In the genomic region with DNA sequence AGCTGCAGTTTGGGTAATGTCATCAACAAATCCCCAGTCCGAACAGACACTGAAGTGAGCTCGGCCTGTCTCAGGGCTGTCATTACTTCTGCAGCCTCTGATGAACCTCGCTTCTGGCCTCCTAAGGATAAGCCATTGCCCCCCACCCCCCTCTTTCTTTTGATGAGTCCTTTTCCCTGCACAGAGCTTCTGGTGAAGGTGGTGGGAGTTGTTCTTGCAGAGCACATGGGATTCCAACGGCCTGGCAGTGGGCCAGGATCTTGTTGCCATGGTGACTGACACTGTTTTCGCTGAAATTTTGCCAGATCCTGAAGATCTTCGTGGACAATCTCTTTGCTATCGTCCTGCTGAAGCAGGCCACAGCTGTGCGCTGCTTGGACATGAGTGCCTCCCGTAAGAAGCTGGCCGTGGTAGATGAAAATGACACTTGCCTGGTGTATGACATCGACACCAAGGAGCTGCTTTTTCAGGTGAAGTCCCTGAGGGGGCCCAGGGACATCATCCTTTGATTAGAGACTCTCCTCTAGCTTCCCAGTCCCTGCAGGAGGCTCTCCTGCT, we compare ENCODE assay signal across 11 cellular contexts. TPM values are rescaled to one million over a fixed set of nuclear protein-coding genes. Genes with fewer than 3 reads are reported as not detected.
DNase-seq lines count a peak whose midpoint lies in the region; ATAC-seq, FAIRE-seq and TF ChIP-seq lines count a peak whose summit lies in the region.
"Not testable (repeated sequence)": the region's sequence is repeated elsewhere in the genome, so short reads cannot be mapped to it uniquely, and the experiment has no call there.
"Had no signal": no experiment of that assay in that cellular context is flagged by ENCODE, and none has a peak within 500 bp of the region (broad histone marks: within the 10 kb centered on the region; RNA-seq: fewer than 3 reads in every experiment).

No MANE protein-coding gene starts in this region.

- ATAC-seq in left ventricle myocardium superior, result peak; percentile 11

- H4K20me1 ChIP-seq in endothelial cell of umbilical vein (replicated peaks; ENCODE audit: control insufficient read depth, extremely low read depth, insufficient read depth, low read length); neural progenitor cell (ENCODE audit: low read depth): not testable (repeated sequence)

- not testable (repeated sequence) for H2AFZ ChIP-seq in endothelial cell of umbilical vein (ENCODE audit: low read depth, low read length); neural progenitor cell (replicated peaks)

- WGBS in spleen, 5 donors, result 66 to 85% (median 74%) methylated on average over 4 to 9 of the region's 11 CpGs

- POLR2A ChIA-PET in A673 (lab: Charles Lee; ENCODE audit: low non-redundant PET); activated CD4-positive, alpha-beta memory T cell treated with anti-CD3 and anti-CD28 coated beads for 36 hours (lab: Charles Lee); endothelial cell of umbilical vein (lab: Charles Lee): not testable (repeated sequence)

- not testable (repeated sequence) for H3K9ac ChIP-seq in endothelial cell of umbilical vein (replicated peaks; ENCODE audit: extremely low read depth, insufficient read depth, low read length); neural progenitor cell

- dilution Hi-C loops in endothelial cell of umbilical vein (cut with MboI; ENCODE audit: extremely low pct_ligation_motif_present, low sequenced_read_pairs), result not testable (repeated sequence)

- H3K27ac Mint-ChIP-seq in activated CD4-positive, alpha-beta memory T cell treated with anti-CD3 and anti-CD28 coated beads for 36 hours, result peak overlapping the region; percentile 72
- H3K27ac Mint-ChIP-seq in neural progenitor cell, result peak overlapping the region; percentile 77

- not testable (repeated sequence) for H3K27ac ChIP-seq in A673 (ENCODE audit: low read depth, low read length, poor library complexity, severe bottlenecking); neural progenitor cell
- peak overlapping the region; percentile 69 for H3K27ac ChIP-seq in endothelial cell of umbilical vein (ENCODE audit: insufficient read depth, low read depth, low read length)
- peak overlapping the region in 5 of 8 donors; percentile 20 to 71 (median 58) for H3K27ac ChIP-seq in spleen

- peak; percentile 8 for DNase-seq in A673 (ENCODE audit: low spot score)
- peak; percentile 37 for DNase-seq in NCI-H1694 treated with DMSO at 0.1 percent for 48 hours (lab: John Stamatoyannopoulos, UW)
- DNase-seq in activated CD4-positive, alpha-beta memory T cell treated with anti-CD3 and anti-CD28 coated beads for 36 hours; endothelial cell of umbilical vein (ENCODE audit: low read depth, low spot score); neural progenitor cell (ENCODE audit: low spot score); spleen: not testable (repeated sequence)
- peak; percentile 53 for DNase-seq in astrocyte of the hippocampus (ENCODE audit: low read depth, low spot score)
- DNase-seq in left ventricle myocardium superior, result peak; percentile 75

- not testable (repeated sequence) for H3K36me3 Mint-ChIP-seq in activated CD4-positive, alpha-beta memory T cell treated with anti-CD3 and anti-CD28 coated beads for 36 hours
- H3K36me3 Mint-ChIP-seq in neural progenitor cell, result peaks cover 34% of the 10 kb centered on the region

- FAIRE-seq in endothelial cell of umbilical vein (lab: Jason Lieb, UNC), result peak; percentile 61

- CTCF ChIA-PET in A673 (lab: Charles Lee), result not testable (repeated sequence)
- CTCF ChIA-PET in activated CD4-positive, alpha-beta memory T cell treated with anti-CD3 and anti-CD28 coated beads for 36 hours (lab: Charles Lee), result interaction anchor here (0.7 to 1.3 kb wide), 4 partner anchors 9 to 480 kb away, joined by 3 to 4 read pairs (median 3); no protein-coding TSS in a partner anchor
- CTCF ChIA-PET in endothelial cell of umbilical vein (lab: Charles Lee), result interaction anchor here (3.0 to 3.8 kb wide), 2 partner anchors 9 to 98 kb away, joined by 10 to 20 read pairs; no protein-coding TSS in a partner anchor

- H3K9me1 ChIP-seq in endothelial cell of umbilical vein (replicated peaks; ENCODE audit: control insufficient read depth, extremely low read depth, insufficient read depth, low read length), result not testable (repeated sequence)

- not testable (repeated sequence) for BruUV-seq in A673 (replicated peaks; lab: Mats Ljungman, UMichigan); endothelial cell of umbilical vein (replicated peaks; lab: Mats Ljungman, UMichigan)

- H3F3A ChIP-seq in neural progenitor cell (ENCODE audit: low read depth), result peaks cover 11% of the 10 kb centered on the region

- not testable (repeated sequence) for H3K79me2 ChIP-seq in endothelial cell of umbilical vein (ENCODE audit: control insufficient read depth, insufficient read depth, low read length); neural progenitor cell (ENCODE audit: low read depth)

- H3K4me3 ChIP-seq in A673 (ENCODE audit: low read depth, low read length, poor library complexity, severe bottlenecking); endothelial cell of umbilical vein (replicated peaks in 1 of 3; ENCODE audit: insufficient read depth in 1 of 3, low read depth in 1 of 3, low read length in 3 of 3); neural progenitor cell; spleen: not testable (repeated sequence)

- peaks cover 13% of the 10 kb centered on the region for H3K4me1 Mint-ChIP-seq in activated CD4-positive, alpha-beta memory T cell treated with anti-CD3 and anti-CD28 coated beads for 36 hours (ENCODE audit: low read depth)
- H3K4me1 Mint-ChIP-seq in neural progenitor cell, result peaks cover 40% of the 10 kb centered on the region

- H3K27me3 ChIP-seq in A673 (replicated peaks; ENCODE audit: insufficient read depth, low read depth, low read length, poor library complexity); endothelial cell of umbilical vein (ENCODE audit: control insufficient read depth in 2 of 2, insufficient read depth in 2 of 2, low read length in 2 of 2); neural progenitor cell; spleen (replicated peaks in 1 of 7): not testable (repeated sequence)

- H3K4me2 ChIP-seq in endothelial cell of umbilical vein (ENCODE audit: insufficient read depth, low read length); neural progenitor cell: not testable (repeated sequence)

- H3K9me3 ChIP-seq in A673 (ENCODE audit: low read depth, low read length, poor library complexity, severe bottlenecking); endothelial cell of umbilical vein (replicated peaks; ENCODE audit: control insufficient read depth, insufficient read depth, low read length); neural progenitor cell (ENCODE audit: low read depth); spleen: not testable (repeated sequence)

- not testable (repeated sequence) for H3K27me3 Mint-ChIP-seq in activated CD4-positive, alpha-beta memory T cell treated with anti-CD3 and anti-CD28 coated beads for 36 hours; neural progenitor cell (ENCODE audit: insufficient read depth, low read depth)

- peaks cover 21% of the 10 kb centered on the region for H3K36me3 ChIP-seq in A673 (ENCODE audit: insufficient read depth, low read length, poor library complexity, severe bottlenecking)
- peaks cover 7 to 20% of the 10 kb centered on the region in 2 experiments for H3K36me3 ChIP-seq in endothelial cell of umbilical vein (ENCODE audit: control insufficient read depth in 2 of 2, extremely low read depth in 1 of 2, insufficient read depth in 2 of 2, low read length in 2 of 2)
- H3K36me3 ChIP-seq in neural progenitor cell, result not testable (repeated sequence)
- peaks cover 0 to 91% (median 22%) of the 10 kb centered on the region in 6 donors for H3K36me3 ChIP-seq in spleen

- intact Hi-C loops in A673 (cut with micrococcal nuclease; ENCODE audit: unreplicated experiment), result loop anchor here (10.0 kb wide), 1 partner anchor 613 kb away; no protein-coding TSS in a partner anchor
- intact Hi-C loops in activated CD4-positive, alpha-beta memory T cell treated with anti-CD3 and anti-CD28 coated beads for 36 hours (cut with micrococcal nuclease); endothelial cell of umbilical vein (cut with micrococcal nuclease); left ventricle myocardium superior (cut with micrococcal nuclease); spleen (cut with DNase I; ENCODE audit: low total_unique reads): not testable (repeated sequence)

- H3K4me3 Mint-ChIP-seq in activated CD4-positive, alpha-beta memory T cell treated with anti-CD3 and anti-CD28 coated beads for 36 hours, result not testable (repeated sequence)
- peak overlapping the region; percentile 3 for H3K4me3 Mint-ChIP-seq in neural progenitor cell

- not testable (repeated sequence) for H3K9me3 Mint-ChIP-seq in activated CD4-positive, alpha-beta memory T cell treated with anti-CD3 and anti-CD28 coated beads for 36 hours; neural progenitor cell

- H3K4me1 ChIP-seq in A673 (ENCODE audit: insufficient read depth, low read length, poor library complexity, severe bottlenecking); neural progenitor cell: not testable (repeated sequence)
- H3K4me1 ChIP-seq in endothelial cell of umbilical vein (ENCODE audit: control insufficient read depth, extremely low read depth, insufficient read depth, low read length) (peaks cover 11% of the 10 kb centered on the region), spleen (peaks cover 0 to 33% (median 4%) of the 10 kb centered on the region in 6 donors)

- TF ChIP-seq POLR2A in endothelial cell of umbilical vein (IDR thresholded peaks at IDR 0.05; ENCODE audit: low read depth, low read length); spleen (IDR thresholded peaks at IDR 0.05): not testable (repeated sequence)

- TF ChIP-seq CTCF in A673 (conservative IDR thresholded peaks at IDR 0.05; ENCODE audit: low read depth, low read length); endothelial cell of umbilical vein (IDR thresholded peaks at IDR 0.05; ENCODE audit: extremely low read depth in 1 of 2, insufficient read depth in 1 of 2, low read depth in 1 of 2, low read length in 2 of 2); neural progenitor cell (IDR thresholded peaks at IDR 0.05); spleen (IDR thresholded peaks at IDR 0.05 in 8 of 11, conservative IDR thresholded peaks at IDR 0.05 in 3 of 11): not testable (repeated sequence)

RNA-seq across cellular contexts. Expression of a gene that starts 41.3 kb away (rescaled TPM):
- 44.0 and 48.2 TPM in 2 replicates for total RNA-seq in A673 (2021)
- 10 to 100 TPM; 21.5 to 25.5 TPM for total RNA-seq in activated CD4-positive, alpha-beta memory T cell treated with anti-CD3 and anti-CD28 coated beads for 36 hours
- total RNA-seq in endothelial cell of umbilical vein, result 36.6 and 41.7 TPM in 2 replicates
- 38.4 and 44.3 TPM in 2 replicates for polyA plus RNA-seq in endothelial cell of umbilical vein
- polyA plus RNA-seq in endothelial cell of umbilical vein (2011; cell fraction: cytosol; rRNA removed), result 26.1 and 28.0 TPM in 2 replicates
- polyA plus RNA-seq in endothelial cell of umbilical vein (2011; cell fraction: nucleus; rRNA removed), result 105 and 116 TPM in 2 replicates
- polyA plus RNA-seq in endothelial cell of umbilical vein (2012), result 18.0 and 23.9 TPM in 2 replicates
- 67.1 and 91.1 TPM in 2 replicates for polyA minus RNA-seq in endothelial cell of umbilical vein
- polyA minus RNA-seq in endothelial cell of umbilical vein (2011; cell fraction: cytosol; rRNA and poly(A)+ RNA removed), result 9.4 TPM
- 56.9 and 73.7 TPM in 2 replicates for polyA minus RNA-seq in endothelial cell of umbilical vein (2011; cell fraction: nucleus; rRNA and poly(A)+ RNA removed)
- total RNA-seq in left ventricle myocardium superior, result 16.8 TPM
- 31.8 and 48.0 TPM in 2 replicates for total RNA-seq in neural progenitor cell (ENCODE audit: low replicate concordance)
- 10 to 100 TPM; 17.7 to 31.3 (median 25.2) TPM for total RNA-seq in spleen
- polyA plus RNA-seq in spleen, result 1 to 10 TPM; 5.2 to 8.8 (median 8.5) TPM

RNA-seq across cellular contexts. Expression of a gene that starts 41.6 kb away (rescaled TPM):
- total RNA-seq in A673 (2021), result 43.7 and 50.9 TPM in 2 replicates
- total RNA-seq in activated CD4-positive, alpha-beta memory T cell treated with anti-CD3 and anti-CD28 coated beads for 36 hours, result 10 to 100 TPM; 50.5 to 53.7 TPM
- 33.2 and 39.5 TPM in 2 replicates for total RNA-seq in endothelial cell of umbilical vein
- polyA plus RNA-seq in endothelial cell of umbilical vein, result 11.0 and 17.4 TPM in 2 replicates
- polyA plus RNA-seq in endothelial cell of umbilical vein (2011; cell fraction: cytosol; rRNA removed), result 19.7 and 19.8 TPM in 2 replicates
- polyA plus RNA-seq in endothelial cell of umbilical vein (2011; cell fraction: nucleus; rRNA removed), result 54.2 and 68.8 TPM in 2 replicates
- polyA plus RNA-seq in endothelial cell of umbilical vein (2012), result 16.1 and 22.9 TPM in 2 replicates
- polyA minus RNA-seq in endothelial cell of umbilical vein, result 14.0 and 16.5 TPM in 2 replicates
- 28.5 TPM for polyA minus RNA-seq in endothelial cell of umbilical vein (2011; cell fraction: cytosol; rRNA and poly(A)+ RNA removed)
- polyA minus RNA-seq in endothelial cell of umbilical vein (2011; cell fraction: nucleus; rRNA and poly(A)+ RNA removed), result 35.0 and 41.0 TPM in 2 replicates
- 19.8 TPM for total RNA-seq in left ventricle myocardium superior
- total RNA-seq in neural progenitor cell (ENCODE audit: low replicate concordance), result 35.0 and 46.3 TPM in 2 replicates
- 10 to 100 TPM; 47.7 to 72.6 (median 58.4) TPM for total RNA-seq in spleen
- 10 to 100 TPM; 40.0 to 52.2 (median 41.4) TPM for polyA plus RNA-seq in spleen

RNA-seq across cellular contexts. Expression of a gene that starts 47.1 kb away (rescaled TPM):
- total RNA-seq in A673 (2021) (not detected in 2 replicates), endothelial cell of umbilical vein (not detected in 2 replicates), left ventricle myocardium superior (not detected), neural progenitor cell (ENCODE audit: low replicate concordance) (not detected in 2 replicates), spleen (not detected)
- total RNA-seq in activated CD4-positive, alpha-beta memory T cell treated with anti-CD3 and anti-CD28 coated beads for 36 hours, result not detected
- polyA plus RNA-seq in endothelial cell of umbilical vein (not detected in 2 replicates), spleen (not detected)
- polyA plus RNA-seq in endothelial cell of umbilical vein (2011; cell fraction: cytosol; rRNA removed), result not detected in 2 replicates
- 0.12 TPM in 1 of 2 replicates, not detected in the other for polyA plus RNA-seq in endothelial cell of umbilical vein (2011; cell fraction: nucleus; rRNA removed)
- not detected in 2 replicates for polyA plus RNA-seq in endothelial cell of umbilical vein (2012)
- not detected in 2 replicates for polyA minus RNA-seq in endothelial cell of umbilical vein
- not detected for polyA minus RNA-seq in endothelial cell of umbilical vein (2011; cell fraction: cytosol; rRNA and poly(A)+ RNA removed)
- polyA minus RNA-seq in endothelial cell of umbilical vein (2011; cell fraction: nucleus; rRNA and poly(A)+ RNA removed), result not detected in 2 replicates
- total RNA-seq: chondrocyte, renal cortical epithelial cell, subcutaneous adipose tissue had no signal

RNA-seq across cellular contexts. Expression of a gene that starts 52.9 kb away (rescaled TPM):
- total RNA-seq in A673 (2021) (0.71 and 1.2 TPM in 2 replicates), endothelial cell of umbilical vein (0.25 and 0.49 TPM in 2 replicates), left ventricle myocardium superior (not detected), neural progenitor cell (ENCODE audit: low replicate concordance) (0.13 and 0.22 TPM in 2 replicates), spleen (1 to 10 TPM in 4 of 7 donors, under 1 TPM in 3; 0.52 to 2.1 (median 1.6) TPM)
- total RNA-seq in activated CD4-positive, alpha-beta memory T cell treated with anti-CD3 and anti-CD28 coated beads for 36 hours, result under 1 TPM; 0.31 to 0.45 TPM
- polyA plus RNA-seq in endothelial cell of umbilical vein (0.15 and 0.19 TPM in 2 replicates), spleen (1 to 10 TPM in 1 of 3 donors, under 1 TPM in 2; 0.20 to 1.0 (median 0.99) TPM)
- polyA plus RNA-seq in endothelial cell of umbilical vein (2011; cell fraction: cytosol; rRNA removed), result 0.05 and 0.10 TPM in 2 replicates
- polyA plus RNA-seq in endothelial cell of umbilical vein (2011; cell fraction: nucleus; rRNA removed), result 0.88 and 1.0 TPM in 2 replicates
- 0.12 and 0.14 TPM in 2 replicates for polyA plus RNA-seq in endothelial cell of umbilical vein (2012)
- polyA minus RNA-seq in endothelial cell of umbilical vein, result 0.10 TPM in 1 of 2 replicates, not detected in the other
- not detected for polyA minus RNA-seq in endothelial cell of umbilical vein (2011; cell fraction: cytosol; rRNA and poly(A)+ RNA removed)
- 0.43 and 0.82 TPM in 2 replicates for polyA minus RNA-seq in endothelial cell of umbilical vein (2011; cell fraction: nucleus; rRNA and poly(A)+ RNA removed)
- total RNA-seq: chondrocyte had no signal
